23 cellular contexts compared by ENCODE assay signal in the genomic region with DNA sequence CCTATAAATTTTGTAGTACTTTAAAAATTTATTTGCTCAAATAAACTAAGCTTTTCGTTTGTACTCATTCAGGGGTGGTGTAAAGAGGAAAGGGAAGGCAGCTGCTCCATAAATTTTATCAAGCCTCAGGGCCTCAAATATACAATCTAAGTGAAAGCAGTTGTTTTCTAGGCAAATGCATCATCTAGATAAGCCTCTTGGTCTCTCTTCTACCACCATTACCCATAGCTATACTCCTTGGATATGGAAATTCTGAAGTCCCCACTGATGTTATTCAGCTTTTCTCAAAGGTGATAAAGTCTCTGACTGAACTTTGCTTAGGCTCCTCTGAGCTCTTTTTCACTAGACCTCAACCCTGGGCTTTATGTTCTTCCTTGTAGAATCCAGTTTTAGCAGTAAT.
"Had no signal": no experiment of that assay in that cellular context is flagged by ENCODE, and none has a peak within 500 bp of the region (broad histone marks: within the 10 kb centered on the region; RNA-seq: fewer than 3 reads in every experiment).

No MANE protein-coding gene starts in this region.

- H3K36me3 ChIP-seq: esophagus muscularis mucosa, left ventricle myocardium inferior, thoracic aorta had no signal

- H3K4me1 ChIP-seq: esophagus muscularis mucosa, foreskin keratinocyte, left ventricle myocardium inferior had no signal

- FAIRE-seq: islet of Langerhans, urothelium cell line had no signal

- DNase-seq: activated B cell treated with CpG ODN at 0.5 μM for 24 hours; activated CD4-positive, alpha-beta T cell treated with anti-CD3 and anti-CD28 coated beads, Interleukin-2, amount 50 U/mL, for 1 hour; activated CD8-positive, alpha-beta T cell treated with anti-CD3 and anti-CD28 coated beads for 36 hours; activated gamma-delta T cell treated with Interleukin-2 at 50 U/mL for 16 hours; activated naive CD4-positive, alpha-beta T cell treated with anti-CD3 and anti-CD28 coated beads, Interleukin-2, amount 50 U/mL, for 16 hours; activated naive CD8-positive, alpha-beta T cell treated with anti-CD3 and anti-CD28 coated beads, Interleukin-2, amount 50 U/mL, for 24 hours; activated T-cell treated with anti-CD3 and anti-CD28 coated beads, Interleukin-2, amount 50 U/mL, for 4 hours; amygdala; caudate nucleus; foreskin keratinocyte; left ventricle myocardium inferior; natural killer cell; posterior cingulate gyrus; right cardiac atrium; stimulated activated CD4-positive, alpha-beta T cell treated with anti-CD3 and anti-CD28 coated beads, Interleukin-4, amount 100 ng/mL, for 1 hour; T-helper 9 cell; trophoblast cell had no signal

- H3K9me3 ChIP-seq: esophagus muscularis mucosa, left ventricle myocardium inferior, thoracic aorta had no signal

- H3K27ac ChIP-seq: esophagus muscularis mucosa, foreskin keratinocyte, left ventricle myocardium inferior, thoracic aorta had no signal

- ATAC-seq: activated CD8-positive, alpha-beta T cell treated with anti-CD3 and anti-CD28 coated beads for 36 hours; activated naive CD8-positive, alpha-beta T cell treated with anti-CD3 and anti-CD28 coated beads, Interleukin-2, amount 50 U/mL, for 24 hours; activated T-cell treated with anti-CD3 and anti-CD28 coated beads, Interleukin-2, amount 50 U/mL, for 4 hours; activated T-helper 17 cell treated with anti-CD3 and anti-CD28 coated beads, Interleukin-2, amount 50 U/mL, for 72 hours; foreskin keratinocyte; natural killer cell; right cardiac atrium had no signal

- H3K4me3 ChIP-seq: esophagus muscularis mucosa, left ventricle myocardium inferior, lung, thoracic aorta had no signal

- H3K27me3 ChIP-seq: esophagus muscularis mucosa, foreskin keratinocyte had no signal
